35 cellular contexts compared by ENCODE assay signal in the genomic region with DNA sequence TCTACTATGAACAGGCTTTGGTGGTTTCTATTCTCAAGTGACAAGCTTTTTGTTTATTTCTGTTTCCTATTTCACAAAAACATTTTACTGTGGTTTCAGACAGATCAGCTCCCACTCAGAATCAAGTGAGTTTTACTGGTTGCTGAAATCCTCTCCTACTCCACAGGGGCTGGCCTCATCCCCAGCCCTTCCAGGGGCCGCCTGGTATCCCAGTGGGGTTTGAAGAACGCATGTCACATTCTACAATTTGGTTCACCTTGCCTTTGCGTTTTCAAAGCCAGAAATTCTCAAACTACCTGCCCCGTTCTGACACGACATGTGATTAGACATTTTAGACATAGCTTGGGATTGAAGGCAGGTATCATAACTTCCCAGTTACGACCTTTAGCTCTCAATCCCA.
"Had no signal": no experiment of that assay in that cellular context is flagged by ENCODE, and none has a peak within 500 bp of the region (broad histone marks: within the 10 kb centered on the region; RNA-seq: fewer than 3 reads in every experiment).

No MANE protein-coding gene starts in this region.

- H3K27me3 ChIP-seq: ascending aorta had no signal

- H3K9me3 ChIP-seq: ascending aorta had no signal

- ATAC-seq: activated CD4-positive, alpha-beta T cell treated with anti-CD3 and anti-CD28 coated beads for 36 hours; activated CD4-positive, CD25-positive, alpha-beta regulatory T cell treated with anti-CD3 and anti-CD28 coated beads, Interleukin-2, amount 50 U/mL, for 24 hours; activated CD8-positive, alpha-beta memory T cell treated with anti-CD3 and anti-CD28 coated beads, Interleukin-2, amount 10 ng/mL, durations not matched to agents 7 days and 5 days; activated CD8-positive, alpha-beta T cell treated with anti-CD3 and anti-CD28 coated beads, Interleukin-2, amount 10 ng/mL, durations not matched to agents 7 days and 5 days; activated naive CD8-positive, alpha-beta T cell treated with anti-CD3 and anti-CD28 coated beads, Interleukin-2, amount 50 U/mL, for 24 hours; WTC11 had no signal

- H3K4me3 ChIP-seq: ascending aorta had no signal

- H3K27ac Mint-ChIP-seq: activated CD4-positive, alpha-beta memory T cell treated with anti-CD3 and anti-CD28 coated beads, Interleukin-2, amount 10 ng/mL, durations not matched to agents 7 days and 5 days; activated CD4-positive, alpha-beta T cell treated with anti-CD3 and anti-CD28 coated beads for 36 hours; activated CD4-positive, alpha-beta T cell treated with anti-CD3 and anti-CD28 coated beads, Interleukin-2, amount 10 ng/mL, durations not matched to agents 7 days and 5 days; activated CD8-positive, alpha-beta memory T cell treated with anti-CD3 and anti-CD28 coated beads, Interleukin-2, amount 10 ng/mL, durations not matched to agents 7 days and 5 days; activated CD8-positive, alpha-beta T cell treated with anti-CD3 and anti-CD28 coated beads, Interleukin-2, amount 10 ng/mL, durations not matched to agents 7 days and 5 days; activated naive CD4-positive, alpha-beta T cell treated with anti-CD3 and anti-CD28 coated beads, Interleukin-2, amount 10 ng/mL, durations not matched to agents 7 days and 5 days; activated naive CD4-positive, alpha-beta T cell treated with anti-CD3 and anti-CD28 coated beads, Interleukin-2, amount 50 U/mL, for 24 hours; activated naive CD8-positive, alpha-beta T cell; activated naive CD8-positive, alpha-beta T cell treated with anti-CD3 and anti-CD28 coated beads, Interleukin-2, amount 10 ng/mL, durations not matched to agents 7 days and 5 days; activated naive CD8-positive, alpha-beta T cell treated with anti-CD3 and anti-CD28 coated beads, Interleukin-2, amount 50 U/mL, for 24 hours; activated T-cell treated with anti-CD3 and anti-CD28 coated beads, Interleukin-2, amount 50 U/mL, for 24 hours; activated T-helper 2 cell treated with anti-CD3 and anti-CD28 coated beads, Interferon-gamma antibody, Interleukin-2, Interleukin-4, amounts not matched to agents 10 μg/mL and 5 μg/mL and 100 μg/mL, durations not matched to agents 14 hours and 24 hours and 36 hours; T-helper 1 cell treated with Interleukin-12 subunit alpha and Interleukin-12 subunit beta and Interleukin-4 antibody, amounts not matched to agents 30 μg/mL and 1 μg/mL, for 36 hours; T-helper 2 cell treated with Interferon-gamma antibody and Interleukin-4, amounts not matched to agents 5 μg/mL and 100 μg/mL, for 36 hours; WTC11 had no signal

- DNase-seq: activated CD4-positive, alpha-beta memory T cell treated with anti-CD3 and anti-CD28 coated beads, Interleukin-2, amount 10 ng/mL, durations not matched to agents 7 days and 5 days; activated CD4-positive, alpha-beta T cell treated with anti-CD3 and anti-CD28 coated beads for 1 hour; activated CD4-positive, alpha-beta T cell treated with anti-CD3 and anti-CD28 coated beads for 36 hours; activated CD4-positive, alpha-beta T cell treated with anti-CD3 and anti-CD28 coated beads for 48 hours; activated CD4-positive, alpha-beta T cell treated with anti-CD3 and anti-CD28 coated beads, Interleukin-2, amount 10 ng/mL, durations not matched to agents 7 days and 5 days; activated CD4-positive, alpha-beta T cell treated with anti-CD3 and anti-CD28 coated beads, Interleukin-2, amount 50 U/mL, for 48 hours; activated CD4-positive, CD25-positive, alpha-beta regulatory T cell; activated CD8-positive, alpha-beta memory T cell treated with anti-CD3 and anti-CD28 coated beads for 24 hours; activated CD8-positive, alpha-beta memory T cell treated with anti-CD3 and anti-CD28 coated beads, Interleukin-2, amount 10 ng/mL, durations not matched to agents 7 days and 5 days; activated CD8-positive, alpha-beta memory T cell treated with anti-CD3 and anti-CD28 coated beads, Interleukin-2, amount 50 U/mL, for 48 hours; activated CD8-positive, alpha-beta T cell treated with anti-CD3 and anti-CD28 coated beads, Interleukin-2, amount 10 ng/mL, durations not matched to agents 7 days and 5 days; activated effector memory CD4-positive, alpha-beta T cell treated with Interleukin-2 at 50 U/mL for 16 hours; activated gamma-delta T cell; activated naive CD4-positive, alpha-beta T cell treated with anti-CD3 and anti-CD28 coated beads, Interleukin-2, amount 10 ng/mL, durations not matched to agents 7 days and 5 days; activated naive CD4-positive, alpha-beta T cell treated with Interleukin-2 at 50 U/mL for 16 hours; activated naive CD8-positive, alpha-beta T cell treated with anti-CD3 and anti-CD28 coated beads, Interleukin-2, amount 10 ng/mL, durations not matched to agents 7 days and 5 days; activated naive CD8-positive, alpha-beta T cell treated with anti-CD3 and anti-CD28 coated beads, Interleukin-2, amount 50 U/mL, for 24 hours; activated T-cell treated with anti-CD3 and anti-CD28 coated beads, Interleukin-2, amount 50 U/mL, for 24 hours; activated T-cell treated with anti-CD3 and anti-CD28 coated beads, Interleukin-2, amount 50 U/mL, for 48 hours; amygdala; anterior cingulate cortex; central memory CD4-positive, alpha-beta T cell; T-helper 1 cell; T-helper 2 cell; T-helper 9 cell; WERI-Rb-1 had no signal

- H3K27ac ChIP-seq: ascending aorta, WERI-Rb-1 had no signal

- H3K36me3 ChIP-seq: ascending aorta, WERI-Rb-1 had no signal

- H3K4me3 Mint-ChIP-seq: activated CD4-positive, alpha-beta memory T cell treated with anti-CD3 and anti-CD28 coated beads, Interleukin-2, amount 10 ng/mL, durations not matched to agents 7 days and 5 days; activated CD4-positive, alpha-beta T cell treated with anti-CD3 and anti-CD28 coated beads for 36 hours; activated CD4-positive, alpha-beta T cell treated with anti-CD3 and anti-CD28 coated beads, Interleukin-2, amount 10 ng/mL, durations not matched to agents 7 days and 5 days; activated CD8-positive, alpha-beta memory T cell treated with anti-CD3 and anti-CD28 coated beads, Interleukin-2, amount 10 ng/mL, durations not matched to agents 7 days and 5 days; activated CD8-positive, alpha-beta T cell treated with anti-CD3 and anti-CD28 coated beads, Interleukin-2, amount 10 ng/mL, durations not matched to agents 7 days and 5 days; activated naive CD4-positive, alpha-beta T cell treated with anti-CD3 and anti-CD28 coated beads, Interleukin-2, amount 10 ng/mL, durations not matched to agents 7 days and 5 days; activated naive CD4-positive, alpha-beta T cell treated with anti-CD3 and anti-CD28 coated beads, Interleukin-2, amount 50 U/mL, for 24 hours; activated naive CD8-positive, alpha-beta T cell; activated naive CD8-positive, alpha-beta T cell treated with anti-CD3 and anti-CD28 coated beads, Interleukin-2, amount 10 ng/mL, durations not matched to agents 7 days and 5 days; activated naive CD8-positive, alpha-beta T cell treated with anti-CD3 and anti-CD28 coated beads, Interleukin-2, amount 50 U/mL, for 24 hours; activated T-cell treated with anti-CD3 and anti-CD28 coated beads, Interleukin-2, amount 50 U/mL, for 24 hours; brain; T-helper 1 cell treated with Interleukin-12 subunit alpha and Interleukin-12 subunit beta and Interleukin-4 antibody, amounts not matched to agents 30 μg/mL and 1 μg/mL, for 36 hours; T-helper 2 cell treated with Interferon-gamma antibody and Interleukin-4, amounts not matched to agents 5 μg/mL and 100 μg/mL, for 36 hours; WTC11 had no signal

- H3K27me3 Mint-ChIP-seq: activated CD4-positive, alpha-beta T cell treated with anti-CD3 and anti-CD28 coated beads, Interleukin-2, amount 10 ng/mL, durations not matched to agents 7 days and 5 days; brain had no signal

- H3K4me1 Mint-ChIP-seq: activated CD4-positive, alpha-beta memory T cell treated with anti-CD3 and anti-CD28 coated beads, Interleukin-2, amount 10 ng/mL, durations not matched to agents 7 days and 5 days; activated CD4-positive, alpha-beta T cell treated with anti-CD3 and anti-CD28 coated beads for 36 hours; activated CD4-positive, alpha-beta T cell treated with anti-CD3 and anti-CD28 coated beads, Interleukin-2, amount 10 ng/mL, durations not matched to agents 7 days and 5 days; activated CD8-positive, alpha-beta memory T cell treated with anti-CD3 and anti-CD28 coated beads, Interleukin-2, amount 10 ng/mL, durations not matched to agents 7 days and 5 days; activated naive CD4-positive, alpha-beta T cell treated with anti-CD3 and anti-CD28 coated beads, Interleukin-2, amount 10 ng/mL, durations not matched to agents 7 days and 5 days; activated naive CD4-positive, alpha-beta T cell treated with anti-CD3 and anti-CD28 coated beads, Interleukin-2, amount 50 U/mL, for 24 hours; activated naive CD8-positive, alpha-beta T cell treated with anti-CD3 and anti-CD28 coated beads, Interleukin-2, amount 10 ng/mL, durations not matched to agents 7 days and 5 days; activated naive CD8-positive, alpha-beta T cell treated with anti-CD3 and anti-CD28 coated beads, Interleukin-2, amount 50 U/mL, for 24 hours had no signal

- H3K9me3 Mint-ChIP-seq: activated CD4-positive, alpha-beta memory T cell treated with anti-CD3 and anti-CD28 coated beads, Interleukin-2, amount 10 ng/mL, durations not matched to agents 7 days and 5 days; activated CD4-positive, alpha-beta T cell treated with anti-CD3 and anti-CD28 coated beads, Interleukin-2, amount 10 ng/mL, durations not matched to agents 7 days and 5 days; activated naive CD4-positive, alpha-beta T cell treated with anti-CD3 and anti-CD28 coated beads, Interleukin-2, amount 10 ng/mL, durations not matched to agents 7 days and 5 days; activated naive CD8-positive, alpha-beta T cell treated with anti-CD3 and anti-CD28 coated beads, Interleukin-2, amount 10 ng/mL, durations not matched to agents 7 days and 5 days; activated naive CD8-positive, alpha-beta T cell treated with anti-CD3 and anti-CD28 coated beads, Interleukin-2, amount 50 U/mL, for 24 hours; activated T-cell treated with anti-CD3 and anti-CD28 coated beads, Interleukin-2, amount 50 U/mL, for 24 hours; activated T-helper 2 cell treated with anti-CD3 and anti-CD28 coated beads, Interferon-gamma antibody, Interleukin-2, Interleukin-4, amounts not matched to agents 10 μg/mL and 5 μg/mL and 100 μg/mL, durations not matched to agents 14 hours and 24 hours and 36 hours; T-helper 1 cell treated with Interleukin-12 subunit alpha and Interleukin-12 subunit beta and Interleukin-4 antibody, amounts not matched to agents 30 μg/mL and 1 μg/mL, for 36 hours; T-helper 2 cell treated with Interferon-gamma antibody and Interleukin-4, amounts not matched to agents 5 μg/mL and 100 μg/mL, for 36 hours; WTC11 had no signal

- H3K36me3 Mint-ChIP-seq: activated CD8-positive, alpha-beta memory T cell treated with anti-CD3 and anti-CD28 coated beads, Interleukin-2, amount 10 ng/mL, durations not matched to agents 7 days and 5 days; activated naive CD4-positive, alpha-beta T cell treated with anti-CD3 and anti-CD28 coated beads, Interleukin-2, amount 10 ng/mL, durations not matched to agents 7 days and 5 days; activated naive CD4-positive, alpha-beta T cell treated with anti-CD3 and anti-CD28 coated beads, Interleukin-2, amount 50 U/mL, for 24 hours; activated naive CD8-positive, alpha-beta T cell; activated naive CD8-positive, alpha-beta T cell treated with anti-CD3 and anti-CD28 coated beads, Interleukin-2, amount 10 ng/mL, durations not matched to agents 7 days and 5 days; WTC11 had no signal

- H3K4me1 ChIP-seq: ascending aorta had no signal
